In genomic region chr1:112938188-112938587, GRCh38 we compare ENCODE assay signal across 12 cellular contexts. TPM values are rescaled to one million over a fixed set of nuclear protein-coding genes. Genes with fewer than 3 reads are reported as not detected.
A peak's percentile ranks its signal among the peaks of the same experiment; 100 is the strongest.
DNase-seq lines count a peak whose midpoint lies in the region; ATAC-seq and TF ChIP-seq lines count a peak whose summit lies in the region.
"Had no signal": no experiment of that assay in that cellular context is flagged by ENCODE, and none has a peak within 500 bp of the region (broad histone marks: within the 10 kb centered on the region; RNA-seq: fewer than 3 reads in every experiment).

No MANE protein-coding gene starts in this region.

- TF ChIP-seq EP300 in sigmoid colon (IDR thresholded peaks at IDR 0.05): no peak

- no peaks in the 10 kb centered on the region for H4K20me1 ChIP-seq in OCI-LY1 (ENCODE audit: insufficient read depth, low read length)

- no peak for TF ChIP-seq CTCF in OCI-LY1 (IDR thresholded peaks at IDR 0.05; ENCODE audit: low read length)
- no peak for TF ChIP-seq CTCF in endodermal cell (conservative IDR thresholded peaks at IDR 0.05)
- TF ChIP-seq CTCF in nephron progenitor cell (IDR thresholded peaks at IDR 0.05): no peak
- no peak for TF ChIP-seq CTCF in sigmoid colon (IDR thresholded peaks at IDR 0.05)

- no peaks in the 10 kb centered on the region for H3K9me3 Mint-ChIP-seq in endodermal cell
- H3K9me3 Mint-ChIP-seq in nephron progenitor cell: peaks cover 5% of the 10 kb centered on the region
- H3K9me3 Mint-ChIP-seq: CD14-positive monocyte had no signal

- H3K27ac ChIP-seq in OCI-LY1 (ENCODE audit: low read depth, low read length, poor library complexity, severe bottlenecking) (peak overlapping the region; percentile 56), endodermal cell (ENCODE audit: low read depth, low read length) (no peak overlapping the region), sigmoid colon (peak overlapping the region in 2 of 4 donors; percentile 42 to 57)

- ATAC-seq in GM18870 (IDR thresholded peaks at IDR 0.05; ENCODE audit: unreplicated experiment) (no peak), GM19397 (IDR thresholded peaks at IDR 0.05; ENCODE audit: unreplicated experiment) (no peak)
- ATAC-seq: Panc1 had no signal

- TF ChIP-seq POLR2A in sigmoid colon (IDR thresholded peaks at IDR 0.05): no peak

- H3K36me3 Mint-ChIP-seq in endodermal cell (ENCODE audit: low read depth) (peaks cover 35% of the 10 kb centered on the region), nephron progenitor cell (ENCODE audit: low read depth) (peaks cover 51% of the 10 kb centered on the region)

- peak overlapping the region; percentile 31; the same call in 1 of the 2 replicates for H3K4me2 ChIP-seq in OCI-LY1 (ENCODE audit: low read length)

- no peaks in the 10 kb centered on the region for H3K27me3 Mint-ChIP-seq in endodermal cell (ENCODE audit: insufficient read depth)
- no peaks in the 10 kb centered on the region for H3K27me3 Mint-ChIP-seq in nephron progenitor cell (ENCODE audit: low read depth, poor library complexity)

- H3K9ac ChIP-seq in OCI-LY1 (ENCODE audit: low read length) (peak overlapping the region; percentile 14; the same call in 1 of the 2 replicates), endodermal cell (ENCODE audit: extremely low read depth, low read length, poor library complexity, severe bottlenecking) (no peak overlapping the region)

- in situ Hi-C loops in G401 (cut with HindIII; ENCODE audit: low sequenced_read_pairs): no loop called here

- intact Hi-C loops in sigmoid colon (cut with DNase I): no loop called here

- H3K9me3 ChIP-seq in OCI-LY1 (ENCODE audit: low read length) (no peaks in the 10 kb centered on the region), endodermal cell (ENCODE audit: control insufficient read depth, low read length) (no peaks in the 10 kb centered on the region), sigmoid colon (no peaks in the 10 kb centered on the region)

- no peaks in the 10 kb centered on the region for H3K9me2 ChIP-seq in OCI-LY1 (ENCODE audit: low read depth, low read length)

- H3K27me3 ChIP-seq in OCI-LY1 (ENCODE audit: insufficient read depth, low read length) (no peaks in the 10 kb centered on the region), endodermal cell (ENCODE audit: control insufficient read depth, insufficient read depth, low read length, poor library complexity, severe bottlenecking) (no peaks in the 10 kb centered on the region), sigmoid colon (no peaks in the 10 kb centered on the region)

- H3K4me3 ChIP-seq in OCI-LY1 (ENCODE audit: low read depth, low read length, poor library complexity, severe bottlenecking) (no peak overlapping the region), endodermal cell (ENCODE audit: low read length) (peak overlapping the region; percentile 17), sigmoid colon (no peak overlapping the region)

- H3K4me1 Mint-ChIP-seq in endodermal cell: peaks cover 44% of the 10 kb centered on the region
- H3K4me1 Mint-ChIP-seq in nephron progenitor cell: peaks cover 23% of the 10 kb centered on the region

- peaks cover 77% of the 10 kb centered on the region for H3K79me2 ChIP-seq in OCI-LY1 (ENCODE audit: insufficient read depth, low read length)

- H3K27ac Mint-ChIP-seq in endodermal cell (peak overlapping the region; percentile 67), nephron progenitor cell (peak overlapping the region; percentile 93)

- no peaks in the 10 kb centered on the region for H3F3A ChIP-seq in OCI-LY1 (ENCODE audit: insufficient read depth, low read length)

- WGBS in endodermal cell (ENCODE audit: insufficient coverage in 1 of 2, insufficient read length in 1 of 2), 2 experiments: 89% methylated on average over 3 of the region's 3 CpGs
- 45 to 71% methylated on average over 3 of the region's 3 CpGs for WGBS in sigmoid colon, 2 donors

- H3K4me1 ChIP-seq in OCI-LY1 (ENCODE audit: insufficient read depth, low read length, severe bottlenecking) (peaks cover 38% of the 10 kb centered on the region), endodermal cell (ENCODE audit: control insufficient read depth, insufficient read depth, low read length) (no peaks in the 10 kb centered on the region), sigmoid colon (peaks cover 0 to 53% (median 37%) of the 10 kb centered on the region in 4 donors)

- peaks cover 10% of the 10 kb centered on the region; the same call in 1 of the 2 replicates for H3K36me3 ChIP-seq in OCI-LY1 (ENCODE audit: insufficient read depth, low read length)
- H3K36me3 ChIP-seq in endodermal cell (ENCODE audit: control insufficient read depth, insufficient read depth, low read length): peaks cover 39% of the 10 kb centered on the region
- no peaks in the 10 kb centered on the region for H3K36me3 ChIP-seq in sigmoid colon

- H2AFZ ChIP-seq in OCI-LY1 (ENCODE audit: low read length): no peak overlapping the region

- no peak overlapping the region for H3K4me3 Mint-ChIP-seq in endodermal cell
- H3K4me3 Mint-ChIP-seq in nephron progenitor cell: no peak overlapping the region
- H3K4me3 Mint-ChIP-seq: CD14-positive monocyte had no signal

- DNase-seq in G401 (ENCODE audit: low spot score) (peak; percentile 14), endodermal cell (no peak), nephron progenitor cell (no peak), sigmoid colon (no peak)
- DNase-seq in activated CD4-positive, alpha-beta T cell treated with anti-CD3 and anti-CD28 coated beads for 48 hours: no peak
- DNase-seq: effector CD4-positive, alpha-beta T cell; hippocampal formation had no signal

RNA-seq across cellular contexts. Expression of gene SLC16A1, which starts 17.8 kb away (rescaled TPM):
- 93.0 and 113 TPM in 2 replicates for total RNA-seq in G401 (2014; rRNA removed; shearing (Covaris generic))
- total RNA-seq in endodermal cell (100 to 1,000 TPM; 229 to 248 TPM), sigmoid colon (10 to 100 TPM; 48.7 to 80.5 (median 68.4) TPM)
- polyA plus RNA-seq in endodermal cell (2013, experiment 1 of 2): 145 TPM
- 127 TPM for polyA plus RNA-seq in endodermal cell (2013, experiment 2 of 2)
- 10 to 100 TPM; 10.8 to 22.2 (median 19.0) TPM for polyA plus RNA-seq in sigmoid colon
